Comparison of ENCODE assay signal across 17 cellular contexts in the genomic region with DNA sequence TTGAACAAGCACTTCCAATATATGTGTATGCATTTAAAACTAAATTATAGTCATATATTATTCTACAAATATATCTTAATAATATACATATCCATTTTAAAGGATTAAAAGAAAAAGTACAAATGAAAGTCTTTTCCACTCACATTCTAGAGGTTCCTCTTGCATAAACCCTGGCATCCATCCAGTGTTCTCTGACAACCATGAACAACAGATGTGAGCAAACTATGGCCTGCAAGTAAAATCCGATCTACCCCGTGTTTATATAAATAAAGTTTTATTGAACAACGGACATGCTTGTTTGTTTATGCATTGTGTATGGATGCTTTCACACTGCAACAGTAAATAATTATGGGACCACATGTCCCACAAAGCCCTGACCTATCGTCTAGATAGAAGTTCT.
"Had no signal": no experiment of that assay in that cellular context is flagged by ENCODE, and none has a peak within 500 bp of the region (broad histone marks: within the 10 kb centered on the region; RNA-seq: fewer than 3 reads in every experiment).

No MANE protein-coding gene starts in this region.

- H3K27ac ChIP-seq: cardiac muscle cell, left lung, right atrium auricular region, tibial nerve, uterus, WERI-Rb-1 had no signal

- H3K4me3 Mint-ChIP-seq: activated naive CD4-positive, alpha-beta T cell treated with anti-CD3 and anti-CD28 coated beads, Interleukin-2, amount 50 U/mL, for 24 hours; neural crest cell; stimulated activated naive CD8-positive, alpha-beta T cell treated with anti-CD3 and anti-CD28 coated beads, Interleukin-15, Interleukin-2, amounts not matched to agents 100 ng/mL and 50 ng/mL, for 24 hours had no signal

- H3K4me1 ChIP-seq: left lung, right atrium auricular region, tibial nerve, uterus had no signal

- H3K4me1 Mint-ChIP-seq: activated naive CD4-positive, alpha-beta T cell treated with anti-CD3 and anti-CD28 coated beads, Interleukin-2, amount 50 U/mL, for 24 hours; neural crest cell had no signal

- H3K9me3 ChIP-seq: left lung, right atrium auricular region, uterus had no signal

- H3K27me3 Mint-ChIP-seq: activated naive CD4-positive, alpha-beta T cell treated with anti-CD3 and anti-CD28 coated beads, Interleukin-2, amount 50 U/mL, for 24 hours; progenitor cell of endocrine pancreas; stimulated activated naive CD8-positive, alpha-beta T cell treated with anti-CD3 and anti-CD28 coated beads, Interleukin-15, Interleukin-2, amounts not matched to agents 100 ng/mL and 50 ng/mL, for 24 hours had no signal

- H3K36me3 ChIP-seq: cardiac muscle cell, left lung, right atrium auricular region, tibial nerve, uterus, WERI-Rb-1 had no signal

- H3K27me3 ChIP-seq: cardiac muscle cell, left lung, right atrium auricular region, tibial nerve, uterus had no signal

- ATAC-seq: left lung had no signal

- H3K36me3 Mint-ChIP-seq: activated naive CD4-positive, alpha-beta T cell treated with anti-CD3 and anti-CD28 coated beads, Interleukin-2, amount 50 U/mL, for 24 hours had no signal

- DNase-seq: activated CD4-positive, alpha-beta T cell treated with anti-CD3 and anti-CD28 coated beads, Interleukin-2, amount 50 U/mL, for 48 hours; activated gamma-delta T cell; foreskin melanocyte; hypothalamus; kidney; left lung; mammary epithelial cell; T-helper 2 cell; uterus; WERI-Rb-1 had no signal

- H3K27ac Mint-ChIP-seq: activated naive CD4-positive, alpha-beta T cell treated with anti-CD3 and anti-CD28 coated beads, Interleukin-2, amount 50 U/mL, for 24 hours; progenitor cell of endocrine pancreas; stimulated activated naive CD8-positive, alpha-beta T cell treated with anti-CD3 and anti-CD28 coated beads, Interleukin-15, Interleukin-2, amounts not matched to agents 100 ng/mL and 50 ng/mL, for 24 hours had no signal

- H3K4me3 ChIP-seq: cardiac muscle cell, left lung, right atrium auricular region, tibial nerve, uterus had no signal
